In genomic region chr1:2304282-2304681, GRCh38 we compare ENCODE assay signal across 17 cellular contexts.
"Had no signal": no experiment of that assay in that cellular context is flagged by ENCODE, and none has a peak within 500 bp of the region (broad histone marks: within the 10 kb centered on the region; RNA-seq: fewer than 3 reads in every experiment).

No MANE protein-coding gene starts in this region.

- DNase-seq: activated CD4-positive, alpha-beta T cell treated with anti-CD3 and anti-CD28 coated beads for 1 hour; activated CD4-positive, alpha-beta T cell treated with anti-CD3 and anti-CD28 coated beads, Interleukin-2, amount 50 U/mL, for 1 hour; activated CD8-positive, alpha-beta memory T cell treated with anti-CD3 and anti-CD28 coated beads, Interleukin-2, amount 50 U/mL, for 4 hours; activated T-cell treated with anti-CD3 and anti-CD28 coated beads, Interleukin-2, amount 50 U/mL, for 24 hours; adrenal gland; dermis blood vessel endothelial cell; effector memory CD4-positive, alpha-beta T cell; islet precursor cell; left colon; lower lobe of right lung; mesendoderm; mucosa of descending colon; T-helper 9 cell had no signal

- H3K27me3 Mint-ChIP-seq: activated naive CD8-positive, alpha-beta T cell; activated T-cell treated with anti-CD3 and anti-CD28 coated beads, Interleukin-2, amount 50 U/mL, for 24 hours; activated T-helper 17 cell treated with anti-CD3 and anti-CD28 coated beads, Interleukin-2, amount 50 U/mL, for 72 hours; stimulated activated naive CD8-positive, alpha-beta T cell treated with anti-CD3 and anti-CD28 coated beads, Interleukin-15, Interleukin-2, amounts not matched to agents 100 ng/mL and 50 ng/mL, for 24 hours had no signal

- H3K27ac Mint-ChIP-seq: activated naive CD8-positive, alpha-beta T cell; activated T-cell treated with anti-CD3 and anti-CD28 coated beads, Interleukin-2, amount 50 U/mL, for 24 hours; activated T-helper 17 cell treated with anti-CD3 and anti-CD28 coated beads, Interleukin-2, amount 50 U/mL, for 72 hours; stimulated activated naive CD8-positive, alpha-beta T cell treated with anti-CD3 and anti-CD28 coated beads, Interleukin-15, Interleukin-2, amounts not matched to agents 100 ng/mL and 50 ng/mL, for 24 hours had no signal

- ATAC-seq: activated T-helper 17 cell treated with anti-CD3 and anti-CD28 coated beads, Interleukin-2, amount 50 U/mL, for 72 hours; left colon; lower lobe of right lung; mucosa of descending colon had no signal

- H3K27ac ChIP-seq: lower lobe of right lung had no signal

- H3K4me1 Mint-ChIP-seq: activated T-helper 17 cell treated with anti-CD3 and anti-CD28 coated beads, Interleukin-2, amount 50 U/mL, for 72 hours had no signal

- H3K4me3 Mint-ChIP-seq: activated naive CD8-positive, alpha-beta T cell; activated T-cell treated with anti-CD3 and anti-CD28 coated beads, Interleukin-2, amount 50 U/mL, for 24 hours; activated T-helper 17 cell treated with anti-CD3 and anti-CD28 coated beads, Interleukin-2, amount 50 U/mL, for 72 hours; stimulated activated naive CD8-positive, alpha-beta T cell treated with anti-CD3 and anti-CD28 coated beads, Interleukin-15, Interleukin-2, amounts not matched to agents 100 ng/mL and 50 ng/mL, for 24 hours had no signal

- H3K9me3 ChIP-seq: adrenal gland, lower lobe of right lung, mucosa of descending colon, tibial nerve had no signal

- H3K9me3 Mint-ChIP-seq: activated T-cell treated with anti-CD3 and anti-CD28 coated beads, Interleukin-2, amount 50 U/mL, for 24 hours; activated T-helper 17 cell treated with anti-CD3 and anti-CD28 coated beads, Interleukin-2, amount 50 U/mL, for 72 hours; stimulated activated naive CD8-positive, alpha-beta T cell treated with anti-CD3 and anti-CD28 coated beads, Interleukin-15, Interleukin-2, amounts not matched to agents 100 ng/mL and 50 ng/mL, for 24 hours had no signal

- H3K27me3 ChIP-seq: adrenal gland, tibial nerve had no signal

- H3K4me3 ChIP-seq: adrenal gland, lower lobe of right lung, mucosa of descending colon, tibial nerve had no signal
